Comparison of ENCODE assay signal across 1 cellular context in the genomic region with DNA sequence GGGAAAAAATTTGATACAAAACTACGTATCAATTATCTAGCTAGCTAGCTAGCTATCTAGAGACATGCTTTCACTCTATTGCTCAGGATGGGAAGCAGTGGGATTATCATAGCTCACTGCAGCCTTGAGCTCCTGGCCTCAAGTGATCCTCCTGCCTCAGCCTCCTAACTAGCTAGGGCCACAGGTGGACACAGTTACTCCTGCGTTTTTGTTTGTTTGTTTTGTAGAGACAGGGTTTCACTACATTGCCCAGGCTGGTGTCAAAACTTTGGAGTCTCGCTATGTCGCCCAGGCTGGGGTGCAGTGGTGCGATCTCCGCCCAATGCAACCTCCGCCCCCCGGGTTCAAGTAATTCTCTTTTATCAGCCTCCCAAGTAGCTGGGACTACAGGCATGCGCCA.
TF ChIP-seq lines count a peak whose summit lies in the region.

No MANE protein-coding gene starts in this region.

TF ChIP-seq in HepG2, 621 proteins besides CTCF, POLR2A, EP300 and RAD21:
- TF ChIP-seq, protein P1, sequence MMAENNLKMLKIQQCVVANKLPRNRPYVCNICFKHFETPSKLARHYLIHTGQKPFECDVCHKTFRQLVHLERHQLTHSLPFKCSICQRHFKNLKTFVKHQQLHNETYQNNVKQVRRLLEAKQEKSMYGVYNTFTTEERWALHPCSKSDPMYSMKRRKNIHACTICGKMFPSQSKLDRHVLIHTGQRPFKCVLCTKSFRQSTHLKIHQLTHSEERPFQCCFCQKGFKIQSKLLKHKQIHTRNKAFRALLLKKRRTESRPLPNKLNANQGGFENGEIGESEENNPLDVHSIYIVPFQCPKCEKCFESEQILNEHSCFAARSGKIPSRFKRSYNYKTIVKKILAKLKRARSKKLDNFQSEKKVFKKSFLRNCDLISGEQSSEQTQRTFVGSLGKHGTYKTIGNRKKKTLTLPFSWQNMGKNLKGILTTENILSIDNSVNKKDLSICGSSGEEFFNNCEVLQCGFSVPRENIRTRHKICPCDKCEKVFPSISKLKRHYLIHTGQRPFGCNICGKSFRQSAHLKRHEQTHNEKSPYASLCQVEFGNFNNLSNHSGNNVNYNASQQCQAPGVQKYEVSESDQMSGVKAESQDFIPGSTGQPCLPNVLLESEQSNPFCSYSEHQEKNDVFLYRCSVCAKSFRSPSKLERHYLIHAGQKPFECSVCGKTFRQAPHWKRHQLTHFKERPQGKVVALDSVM (CRISPR knock-in tag; IDR thresholded peaks at IDR 0.05) = peak; percentile 60
